8 cellular contexts compared by ENCODE assay signal in genomic region chr1:168084396-168085231, GRCh38. TPM values are rescaled to one million over a fixed set of nuclear protein-coding genes. Genes with fewer than 3 reads are reported as not detected.
DNase-seq lines count a peak whose midpoint lies in the region; ATAC-seq and TF ChIP-seq lines count a peak whose summit lies in the region.

No MANE protein-coding gene starts in this region.

- WGBS in heart right ventricle, 2 donors = 38 to 46% methylated on average over 13 of the region's 13 CpGs

- H3K27ac Mint-ChIP-seq in activated naive CD4-positive, alpha-beta T cell treated with anti-CD3 and anti-CD28 coated beads, Interleukin-2, amount 10 ng/mL, durations not matched to agents 7 days and 5 days = no peak overlapping the region

- peak; percentile 69 to 95 (median 84) for TF ChIP-seq CTCF in heart right ventricle (IDR thresholded peaks at IDR 0.05)

- H3K4me1 ChIP-seq in heart right ventricle = peaks cover 2 to 66% (median 25%) of the 10 kb centered on the region in 9 donors

- ATAC-seq in HG03196 (IDR thresholded peaks at IDR 0.05; ENCODE audit: unreplicated experiment) = peak; percentile 41
- ATAC-seq in heart right ventricle = peak; percentile 24 to 71 (median 56)
- ATAC-seq in HG02981 (IDR thresholded peaks at IDR 0.05; ENCODE audit: unreplicated experiment) = no peak

- H3K36me3 ChIP-seq in heart right ventricle = peaks cover 0 to 20% (median 0%) of the 10 kb centered on the region in 9 donors

- no peaks in the 10 kb centered on the region for H3K27me3 ChIP-seq in heart right ventricle

- peak overlapping the region in 3 of 10 donors; percentile 5 to 25 (median 21) for H3K4me3 ChIP-seq in heart right ventricle

- peak overlapping the region in 9 of 10 donors; percentile 27 to 67 (median 47) for H3K27ac ChIP-seq in heart right ventricle

- peaks cover 4% of the 10 kb centered on the region for H3K27me3 Mint-ChIP-seq in activated naive CD4-positive, alpha-beta T cell treated with anti-CD3 and anti-CD28 coated beads, Interleukin-2, amount 10 ng/mL, durations not matched to agents 7 days and 5 days

- H3K9me3 Mint-ChIP-seq in activated naive CD4-positive, alpha-beta T cell treated with anti-CD3 and anti-CD28 coated beads, Interleukin-2, amount 10 ng/mL, durations not matched to agents 7 days and 5 days = no peaks in the 10 kb centered on the region

- H3K36me3 Mint-ChIP-seq in activated naive CD4-positive, alpha-beta T cell treated with anti-CD3 and anti-CD28 coated beads, Interleukin-2, amount 10 ng/mL, durations not matched to agents 7 days and 5 days = no peaks in the 10 kb centered on the region

- H3K4me3 Mint-ChIP-seq in activated naive CD4-positive, alpha-beta T cell treated with anti-CD3 and anti-CD28 coated beads, Interleukin-2, amount 10 ng/mL, durations not matched to agents 7 days and 5 days = no peak overlapping the region

- CTCF ChIA-PET in activated naive CD4-positive, alpha-beta T cell treated with anti-CD3 and anti-CD28 coated beads, Interleukin-2, amount 10 ng/mL, durations not matched to agents 7 days and 5 days (lab: Charles Lee) = interaction anchor here (0.6 to 3.7 kb wide), 18 partner anchors 8 to 1832 kb away, joined by 3 to 22 read pairs (median 4); no protein-coding TSS in a partner anchor

- DNase-seq in GM03348 (ENCODE audit: low spot score) = peak; percentile 73
- DNase-seq in SKM-1 (lab: John Stamatoyannopoulos, UW; ENCODE audit: unreplicated experiment) = peak; percentile 72
- DNase-seq in activated naive CD4-positive, alpha-beta T cell treated with anti-CD3 and anti-CD28 coated beads, Interleukin-2, amount 10 ng/mL, durations not matched to agents 7 days and 5 days = peak; percentile 72
- DNase-seq in heart right ventricle = peak; percentile 39 to 73
- peak; percentile 32 for DNase-seq in smooth muscle cell of the brain vasculature (ENCODE audit: low read depth, low spot score)
- no peak for DNase-seq in foreskin melanocyte

- intact Hi-C loops in heart right ventricle (cut with DNase I) = loop anchor here in 6 of 10 donors (2.0 to 10.0 kb wide), 11 partner anchors 38 to 370 kb away; partner anchors contain the start of genes DCAF6 (in 5 of the 6), MPC2 (in 5 of the 6) and MPZL1 (in 3 of the 6)

- no peaks in the 10 kb centered on the region for H3K9me3 ChIP-seq in heart right ventricle

- H3K4me1 Mint-ChIP-seq in activated naive CD4-positive, alpha-beta T cell treated with anti-CD3 and anti-CD28 coated beads, Interleukin-2, amount 10 ng/mL, durations not matched to agents 7 days and 5 days = peaks cover 2% of the 10 kb centered on the region

RNA-seq across cellular contexts. Expression of gene GPR161, which starts 52.1 kb away (rescaled TPM):
- total RNA-seq in heart right ventricle = 1 to 10 TPM in 9 of 10 donors, under 1 TPM in 1; 0.93 to 3.3 (median 2.3) TPM
- polyA plus RNA-seq in heart right ventricle = 1 to 10 TPM; 1.1 to 2.3 TPM
